In genomic region chr1:112522621-112523020, GRCh38 we compare ENCODE assay signal across 15 cellular contexts. TPM values are rescaled to one million over a fixed set of nuclear protein-coding genes. Genes with fewer than 3 reads are reported as not detected.
DNase-seq lines count a peak whose midpoint lies in the region; ATAC-seq and TF ChIP-seq lines count a peak whose summit lies in the region.
"Had no signal": no experiment of that assay in that cellular context is flagged by ENCODE, and none has a peak within 500 bp of the region (broad histone marks: within the 10 kb centered on the region; RNA-seq: fewer than 3 reads in every experiment).

No MANE protein-coding gene starts in this region.

- no peaks in the 10 kb centered on the region for H3K36me3 ChIP-seq in mammary epithelial cell (ENCODE audit: insufficient read depth, low read length)

- intact Hi-C loops in mammary epithelial cell (cut with micrococcal nuclease), result no loop called here

- peak; percentile 91 for DNase-seq in AG08395 (ENCODE audit: low spot score)
- peak; percentile 97 for DNase-seq in LHCN-M2 (ENCODE audit: low read depth)
- DNase-seq in mammary epithelial cell, result peak; percentile 44
- peak; percentile 91 for DNase-seq in kidney tubule cell (ENCODE audit: low spot score)
- DNase-seq in stimulated activated naive CD8-positive, alpha-beta T cell treated with anti-CD3 and anti-CD28 coated beads, Interleukin-15, Interleukin-2, amounts not matched to agents 100 U/mL and 50 U/mL, for 24 hours, result no peak
- no peak for DNase-seq in GDM1 (lab: John Stamatoyannopoulos, UW)
- DNase-seq in activated CD8-positive, alpha-beta memory T cell treated with anti-CD3 and anti-CD28 coated beads, Interleukin-2, amount 50 U/mL, for 48 hours, result no peak
- no peak for DNase-seq in DMS153 (lab: John Stamatoyannopoulos, UW)
- DNase-seq: aorta, Kasumi-1, NCI-H524, right cardiac atrium, T-helper 2 cell had no signal

- TF ChIP-seq CTCF in mammary epithelial cell (conservative IDR thresholded peaks at IDR 0.05 in 1 of 2, IDR thresholded peaks at IDR 0.05 in 1 of 2; ENCODE audit: extremely low read depth in 1 of 2, insufficient read depth in 1 of 2, low read depth in 1 of 2, low read length in 2 of 2), result no peak

- no peak overlapping the region for H3K9ac ChIP-seq in mammary epithelial cell (ENCODE audit: insufficient read depth, low read length)

- in situ Hi-C loops in mammary epithelial cell (cut with MboI; ENCODE audit: low sequenced_read_pairs in 2 of 2), result no loop called here

- 80% methylated on average over 1 of the region's 1 CpG for WGBS in mammary epithelial cell (ENCODE audit: low coverage, missing lambda C conversion rate)

- dilution Hi-C loops in mammary epithelial cell (cut with HindIII; ENCODE audit: low sequenced_read_pairs), result no loop called here

- H3K4me1 ChIP-seq in mammary epithelial cell (ENCODE audit: insufficient read depth, low read length), result peaks cover under 1% of the 10 kb centered on the region

- no peaks in the 10 kb centered on the region for H3K9me3 ChIP-seq in mammary epithelial cell (replicated peaks; ENCODE audit: insufficient read depth, low read length)

- CTCF ChIA-PET in mammary epithelial cell (lab: Charles Lee; ENCODE audit: low non-redundant PET), result no interaction called here

- no peak overlapping the region for H2AFZ ChIP-seq in mammary epithelial cell (ENCODE audit: low read depth, low read length)

- no peak overlapping the region for H3K27ac ChIP-seq in mammary epithelial cell (ENCODE audit: insufficient read depth, low read depth, low read length)

- ATAC-seq in stimulated activated naive CD8-positive, alpha-beta T cell treated with anti-CD3 and anti-CD28 coated beads, Interleukin-15, Interleukin-2, amounts not matched to agents 100 U/mL and 50 U/mL, for 24 hours, result no peak
- ATAC-seq: esophagus mucosa, GM12878, right cardiac atrium had no signal

- no peak overlapping the region for H3K4me3 ChIP-seq in mammary epithelial cell (replicated peaks in 1 of 3; ENCODE audit: insufficient read depth in 1 of 3, low read depth in 2 of 3, low read length in 3 of 3)
- H3K4me3 ChIP-seq: GM12878 had no signal

- H4K20me1 ChIP-seq in mammary epithelial cell (ENCODE audit: insufficient read depth, low read length), result no peaks in the 10 kb centered on the region

- H3K27me3 ChIP-seq in mammary epithelial cell (ENCODE audit: insufficient read depth, low read length), result no peaks in the 10 kb centered on the region

- no TSS peak for BruUV-seq in mammary epithelial cell (replicated peaks; lab: Mats Ljungman, UMichigan)

- no peaks in the 10 kb centered on the region for H3K79me2 ChIP-seq in mammary epithelial cell (ENCODE audit: insufficient read depth, low read length)

- H3K4me2 ChIP-seq in mammary epithelial cell (ENCODE audit: insufficient read depth, low read depth, low read length), result no peak overlapping the region

RNA-seq across cellular contexts. Expression of gene WNT2B, which starts 13.9 kb away (rescaled TPM):
- total RNA-seq in LHCN-M2 (2014; rRNA removed), result 0.23 and 0.38 TPM in 2 replicates
- 0.21 TPM for polyA plus RNA-seq in LHCN-M2 (2012)
- total RNA-seq in mammary epithelial cell, result 1 to 10 TPM in 1 of 2 donors, under 1 TPM in 1; 0.67 to 1.4 TPM
- polyA plus RNA-seq in mammary epithelial cell, result 0.29 TPM
- polyA minus RNA-seq in mammary epithelial cell, result not detected

Comparison
In these comparisons a context has a peak if more than half of its experiments do, and no peak if none do; other contexts are left out.
1. DNase-seq: peak in AG08395 (single experiment), LHCN-M2 (single experiment), mammary epithelial cell (single experiment) and kidney tubule cell (single experiment); none in stimulated activated naive CD8-positive, alpha-beta T cell treated with anti-CD3 and anti-CD28 coated beads, Interleukin-15, Interleukin-2, amounts not matched to agents 100 U/mL and 50 U/mL, for 24 hours (single experiment), GDM1 (single experiment), activated CD8-positive, alpha-beta memory T cell treated with anti-CD3 and anti-CD28 coated beads, Interleukin-2, amount 50 U/mL, for 48 hours (single experiment) and DMS153 (single experiment).